ENCODE assay signal across 26 cellular contexts in genomic region chrX:147902270-147902669, GRCh38.
"Had no signal": no experiment of that assay in that cellular context is flagged by ENCODE, and none has a peak within 500 bp of the region (broad histone marks: within the 10 kb centered on the region; RNA-seq: fewer than 3 reads in every experiment).

No MANE protein-coding gene starts in this region.

- H3K4me3 Mint-ChIP-seq: activated B cell treated with CpG ODN at 0.5 μM for 24 hours; activated CD4-positive, alpha-beta memory T cell treated with anti-CD3 and anti-CD28 coated beads for 36 hours; activated CD4-positive, alpha-beta T cell treated with anti-CD3 and anti-CD28 coated beads, Interleukin-2, amount 10 ng/mL, durations not matched to agents 7 days and 5 days; activated naive CD4-positive, alpha-beta T cell treated with anti-CD3 and anti-CD28 coated beads, Interleukin-2, amount 10 ng/mL, durations not matched to agents 7 days and 5 days; activated naive CD8-positive, alpha-beta T cell treated with anti-CD3 and anti-CD28 coated beads for 36 hours; activated T-helper 17 cell treated with anti-CD3 and anti-CD28 coated beads, Interleukin-2, amount 50 U/mL, for 72 hours; T-helper 17 cell had no signal

- H3K27ac Mint-ChIP-seq: activated B cell treated with CpG ODN at 0.5 μM for 24 hours; activated CD4-positive, alpha-beta memory T cell treated with anti-CD3 and anti-CD28 coated beads for 36 hours; activated CD4-positive, alpha-beta T cell treated with anti-CD3 and anti-CD28 coated beads, Interleukin-2, amount 10 ng/mL, durations not matched to agents 7 days and 5 days; activated naive CD4-positive, alpha-beta T cell treated with anti-CD3 and anti-CD28 coated beads, Interleukin-2, amount 10 ng/mL, durations not matched to agents 7 days and 5 days; activated naive CD8-positive, alpha-beta T cell treated with anti-CD3 and anti-CD28 coated beads for 36 hours; activated T-helper 17 cell treated with anti-CD3 and anti-CD28 coated beads, Interleukin-2, amount 50 U/mL, for 72 hours; T-helper 17 cell had no signal

- H3K27me3 Mint-ChIP-seq: activated B cell treated with CpG ODN at 0.5 μM for 24 hours; activated CD4-positive, alpha-beta memory T cell treated with anti-CD3 and anti-CD28 coated beads for 36 hours; activated CD4-positive, alpha-beta T cell treated with anti-CD3 and anti-CD28 coated beads, Interleukin-2, amount 10 ng/mL, durations not matched to agents 7 days and 5 days; activated naive CD4-positive, alpha-beta T cell treated with anti-CD3 and anti-CD28 coated beads, Interleukin-2, amount 10 ng/mL, durations not matched to agents 7 days and 5 days; activated naive CD8-positive, alpha-beta T cell treated with anti-CD3 and anti-CD28 coated beads for 36 hours; activated T-helper 17 cell treated with anti-CD3 and anti-CD28 coated beads, Interleukin-2, amount 50 U/mL, for 72 hours; T-helper 17 cell had no signal

- H3K4me1 Mint-ChIP-seq: activated T-helper 17 cell treated with anti-CD3 and anti-CD28 coated beads, Interleukin-2, amount 50 U/mL, for 72 hours; T-helper 17 cell had no signal

- H3K36me3 ChIP-seq: SJSA1 had no signal

- DNase-seq: activated B cell treated with CpG ODN at 0.5 μM for 24 hours; activated CD4-positive, alpha-beta memory T cell treated with anti-CD3 and anti-CD28 coated beads for 36 hours; activated CD4-positive, alpha-beta T cell treated with anti-CD3 and anti-CD28 coated beads for 1 hour; activated CD4-positive, alpha-beta T cell treated with anti-CD3 and anti-CD28 coated beads, Interleukin-2, amount 10 ng/mL, durations not matched to agents 7 days and 5 days; activated CD8-positive, alpha-beta memory T cell treated with anti-CD3 and anti-CD28 coated beads for 24 hours; activated gamma-delta T cell treated with Interleukin-2 at 50 U/mL for 16 hours; activated naive CD4-positive, alpha-beta T cell treated with anti-CD3 and anti-CD28 coated beads, Interleukin-2, amount 10 ng/mL, durations not matched to agents 7 days and 5 days; activated naive CD8-positive, alpha-beta T cell treated with anti-CD3 and anti-CD28 coated beads for 36 hours; activated T-cell treated with anti-CD3 and anti-CD28 coated beads, Interleukin-2, amount 50 U/mL, for 48 hours; caudate nucleus; KG1; NCI-H1092; NCI-H1417; NCI-H1694; NCI-H2029; NCI-H2107; NCI-H2171 treated with DMSO at 0.1 percent for 48 hours; NCI-H345; NCI-H510A treated with DMSO at 0.1 percent for 48 hours; NCI-H69; NK-92 treated with Interleukin-12 subunit alpha and Interleukin-12 subunit beta, amount 100 ng/mL, for 24 hours; SHP77; T-helper 17 cell; T-helper 9 cell had no signal

- H3K9me3 ChIP-seq: SJSA1 had no signal

- H3K36me3 Mint-ChIP-seq: activated CD4-positive, alpha-beta memory T cell treated with anti-CD3 and anti-CD28 coated beads for 36 hours; activated naive CD8-positive, alpha-beta T cell treated with anti-CD3 and anti-CD28 coated beads for 36 hours had no signal

- H3K4me1 ChIP-seq: SJSA1 had no signal

- H3K27ac ChIP-seq: SJSA1 had no signal

- H3K4me3 ChIP-seq: SJSA1 had no signal

- ATAC-seq: activated T-helper 17 cell treated with anti-CD3 and anti-CD28 coated beads, Interleukin-2, amount 50 U/mL, for 72 hours; T-helper 17 cell had no signal

- H3K27me3 ChIP-seq: SJSA1 had no signal

- H3K9me3 Mint-ChIP-seq: activated B cell treated with CpG ODN at 0.5 μM for 24 hours; activated CD4-positive, alpha-beta memory T cell treated with anti-CD3 and anti-CD28 coated beads for 36 hours; activated naive CD4-positive, alpha-beta T cell treated with anti-CD3 and anti-CD28 coated beads, Interleukin-2, amount 10 ng/mL, durations not matched to agents 7 days and 5 days; activated naive CD8-positive, alpha-beta T cell treated with anti-CD3 and anti-CD28 coated beads for 36 hours; activated T-helper 17 cell treated with anti-CD3 and anti-CD28 coated beads, Interleukin-2, amount 50 U/mL, for 72 hours had no signal
